In the genomic region with DNA sequence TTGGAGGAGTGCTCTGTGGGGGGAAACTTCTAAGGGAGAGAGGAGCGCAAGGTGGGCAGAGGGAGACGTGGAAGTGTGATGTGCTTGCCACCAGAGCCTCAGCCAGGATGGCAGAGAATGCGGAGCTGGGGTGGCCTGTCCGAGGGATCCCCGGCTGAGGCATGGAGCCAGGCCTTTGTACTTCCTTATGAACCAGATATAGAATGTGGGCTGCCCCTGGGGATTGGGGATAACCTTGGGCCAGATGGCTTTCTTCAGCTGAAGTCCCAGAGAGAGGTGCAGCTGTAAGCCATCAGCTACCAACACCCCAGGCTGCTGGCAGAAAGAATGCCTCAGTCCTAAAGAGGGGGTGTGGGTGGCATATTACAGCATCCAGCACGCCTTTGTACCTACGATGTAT, we compare ENCODE assay signal across 17 cellular contexts. TPM values are rescaled to one million over a fixed set of nuclear protein-coding genes. Genes with fewer than 3 reads are reported as not detected.
"Had no signal": no experiment of that assay in that cellular context is flagged by ENCODE, and none has a peak within 500 bp of the region (broad histone marks: within the 10 kb centered on the region; RNA-seq: fewer than 3 reads in every experiment).

No MANE protein-coding gene starts in this region.

- H3K36me3 ChIP-seq: esophagus muscularis mucosa, gastroesophageal sphincter, heart right ventricle, pancreas had no signal

- H3K4me3 ChIP-seq: esophagus muscularis mucosa, gastroesophageal sphincter, heart right ventricle, pancreas had no signal

- DNase-seq: activated CD4-positive, alpha-beta T cell treated with anti-CD3 and anti-CD28 coated beads for 36 hours; activated CD4-positive, alpha-beta T cell treated with anti-CD3 and anti-CD28 coated beads, Interleukin-2, amount 50 U/mL, for 48 hours; activated gamma-delta T cell treated with Interleukin-2 at 50 U/mL for 16 hours; activated T-cell treated with anti-CD3 and anti-CD28 coated beads for 4 hours; amniotic stem cell; effector CD8-positive, alpha-beta T cell; heart right ventricle; naive thymus-derived CD8-positive, alpha-beta T cell; pancreas; stimulated activated CD4-positive, alpha-beta T cell treated with anti-CD3 and anti-CD28 coated beads, Interleukin-4, amount 100 ng/mL, for 24 hours; T-helper 17 cell had no signal

- ATAC-seq: activated CD4-positive, alpha-beta T cell treated with anti-CD3 and anti-CD28 coated beads for 36 hours; activated naive CD4-positive, alpha-beta T cell treated with anti-CD3 and anti-CD28 coated beads, Interleukin-2, amount 50 U/mL, for 72 hours; gastroesophageal sphincter; heart right ventricle; naive thymus-derived CD8-positive, alpha-beta T cell; pancreas; sciatic nerve; stimulated activated memory B cell treated with anti-CD40 and anti-IgM and Interleukin-4, amounts not matched to agents 10 μg/mL and 1 μg/mL and 100 μg/mL, for 72 hours; T-helper 17 cell; WTC11 had no signal

- H3K27me3 ChIP-seq: pancreas had no signal

- H3K9me3 ChIP-seq: esophagus muscularis mucosa, gastroesophageal sphincter, heart right ventricle, pancreas had no signal

- H3K4me1 ChIP-seq: esophagus muscularis mucosa, gastroesophageal sphincter, heart right ventricle, pancreas had no signal

- H3K27ac ChIP-seq: esophagus muscularis mucosa, gastroesophageal sphincter, heart right ventricle, pancreas had no signal

RNA-seq across cellular contexts. Expression of a gene that starts 25.5 kb away (rescaled TPM):
- total RNA-seq: activated CD4-positive, alpha-beta T cell treated with anti-CD3 and anti-CD28 coated beads for 36 hours; naive thymus-derived CD8-positive, alpha-beta T cell had no signal
- polyA plus RNA-seq: naive thymus-derived CD8-positive, alpha-beta T cell had no signal

RNA-seq across cellular contexts. Expression of a gene that starts 31.3 kb away (rescaled TPM):
- total RNA-seq: naive thymus-derived CD8-positive, alpha-beta T cell had no signal
